1 cellular context compared by ENCODE assay signal in genomic region chrX:88397551-88397950, GRCh38.
TF ChIP-seq lines count a peak whose summit lies in the region.

No MANE protein-coding gene starts in this region.

TF ChIP-seq in SK-N-SH, 30 proteins besides CTCF, POLR2A, EP300 and RAD21 (continued from another document):
- TF ChIP-seq USF2 (IDR thresholded peaks at IDR 0.05; ENCODE audit: borderline replicate concordance, low read depth, low read length) (no peak), MXI1 (IDR thresholded peaks at IDR 0.05; ENCODE audit: low read depth, low read length) (no peak), MEF2A (IDR thresholded peaks at IDR 0.05; ENCODE audit: borderline replicate concordance, low read depth) (no peak)
- TF ChIP-seq, protein P1, sequence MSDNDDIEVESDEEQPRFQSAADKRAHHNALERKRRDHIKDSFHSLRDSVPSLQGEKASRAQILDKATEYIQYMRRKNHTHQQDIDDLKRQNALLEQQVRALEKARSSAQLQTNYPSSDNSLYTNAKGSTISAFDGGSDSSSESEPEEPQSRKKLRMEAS (IDR thresholded peaks at IDR 0.05; ENCODE audit: low read depth): no peak
- TF ChIP-seq, protein P2, sequence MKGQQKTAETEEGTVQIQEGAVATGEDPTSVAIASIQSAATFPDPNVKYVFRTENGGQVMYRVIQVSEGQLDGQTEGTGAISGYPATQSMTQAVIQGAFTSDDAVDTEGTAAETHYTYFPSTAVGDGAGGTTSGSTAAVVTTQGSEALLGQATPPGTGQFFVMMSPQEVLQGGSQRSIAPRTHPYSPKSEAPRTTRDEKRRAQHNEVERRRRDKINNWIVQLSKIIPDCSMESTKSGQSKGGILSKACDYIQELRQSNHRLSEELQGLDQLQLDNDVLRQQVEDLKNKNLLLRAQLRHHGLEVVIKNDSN (IDR thresholded peaks at IDR 0.05; ENCODE audit: borderline replicate concordance, low read depth): no peak
